In the genomic region with DNA sequence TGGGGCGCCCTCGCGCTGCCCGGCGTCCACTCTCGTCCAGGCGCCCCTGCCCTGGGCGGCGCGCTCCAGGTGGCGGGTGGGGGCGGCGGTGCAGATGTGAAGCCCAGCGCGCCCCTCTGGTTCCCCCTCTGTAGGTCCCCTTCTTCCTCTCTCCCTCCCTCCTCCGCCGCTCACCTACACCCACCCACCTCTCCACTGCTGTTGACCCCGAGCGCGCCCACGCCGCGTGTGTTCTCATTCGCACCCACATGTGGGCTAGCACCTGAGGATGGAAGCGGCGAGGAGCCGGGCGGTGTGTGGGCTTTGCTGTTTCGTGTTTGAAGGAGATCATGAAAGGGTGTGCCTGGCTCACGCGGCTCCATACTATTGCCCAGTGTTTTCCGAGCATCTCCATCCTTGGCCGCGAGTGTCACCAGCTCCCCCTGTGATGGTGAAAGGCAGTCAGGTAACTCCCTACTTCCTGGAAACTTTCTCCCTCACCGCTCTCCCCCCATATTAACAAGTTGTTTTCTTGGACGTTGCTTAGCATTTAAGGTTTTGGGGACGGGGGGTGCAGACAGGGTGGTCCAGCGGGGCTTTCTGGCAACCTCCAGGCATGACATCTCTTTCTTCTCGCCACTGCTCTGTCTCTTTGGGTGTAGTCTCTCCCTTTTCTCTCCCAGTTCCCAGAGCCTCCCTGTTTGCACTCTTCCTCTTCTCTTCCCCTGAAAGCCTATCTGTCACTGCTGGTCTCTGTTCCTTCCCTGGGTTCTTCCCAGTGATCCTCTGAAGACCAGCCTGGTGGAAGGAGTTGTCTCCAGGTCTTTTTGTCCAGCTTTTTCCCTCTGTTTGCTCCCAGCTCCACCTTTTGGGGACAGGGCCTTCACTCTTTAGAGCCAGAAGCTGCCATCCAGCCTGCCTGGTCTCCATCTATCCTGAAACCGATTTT, we compare ENCODE assay signal across 10 cellular contexts. TPM values are rescaled to one million over a fixed set of nuclear protein-coding genes. Genes with fewer than 3 reads are reported as not detected.
A peak's percentile ranks its signal among the peaks of the same experiment; 100 is the strongest.
DNase-seq lines count a peak whose midpoint lies in the region; ATAC-seq and TF ChIP-seq lines count a peak whose summit lies in the region.
"Had no signal": no experiment of that assay in that cellular context is flagged by ENCODE, and none has a peak within 500 bp of the region (broad histone marks: within the 10 kb centered on the region; RNA-seq: fewer than 3 reads in every experiment).

No MANE protein-coding gene starts in this region.

- CTCF ChIA-PET in WTC11 (lab: Charles Lee): interaction anchor here (1.7 kb wide), 1 partner anchor 228 kb away, joined by 9 read pairs; no protein-coding TSS in a partner anchor

- H3K36me3 Mint-ChIP-seq in WTC11: no peaks in the 10 kb centered on the region
- H3K36me3 Mint-ChIP-seq in stimulated activated memory B cell treated with anti-CD40 and anti-IgM and Interleukin-4, amounts not matched to agents 10 μg/mL and 1 μg/mL and 100 μg/mL, for 72 hours: no peaks in the 10 kb centered on the region

- no peaks in the 10 kb centered on the region; the same call in 1 of the 2 replicates for H3K36me3 ChIP-seq in iPS DF 6.9 (ENCODE audit: control insufficient read depth, insufficient read depth, low read length)

- H3K27ac ChIP-seq in iPS DF 6.9 (ENCODE audit: low read length): no peak overlapping the region
- H3K27ac ChIP-seq: A549 had no signal

- H3K9me3 Mint-ChIP-seq in WTC11: no peaks in the 10 kb centered on the region
- H3K9me3 Mint-ChIP-seq in stimulated activated memory B cell treated with anti-CD40 and anti-IgM and Interleukin-4, amounts not matched to agents 10 μg/mL and 1 μg/mL and 100 μg/mL, for 72 hours: no peaks in the 10 kb centered on the region

- H3K9me3 ChIP-seq in iPS DF 6.9 (ENCODE audit: control insufficient read depth, insufficient read depth, low read length): no peaks in the 10 kb centered on the region
- H3K9me3 ChIP-seq: A549 had no signal

- POLR2A ChIA-PET in WTC11 (lab: Charles Lee): no interaction called here

- peaks cover 29% of the 10 kb centered on the region for H3K27me3 ChIP-seq in iPS DF 6.9 (ENCODE audit: control insufficient read depth, insufficient read depth, low read length)

- DNase-seq in DMS79 treated with DMSO at 0.1 percent for 48 hours (lab: John Stamatoyannopoulos, UW) (peak; percentile 34), DMS79 (lab: John Stamatoyannopoulos, UW) (no peak), WTC11 (ENCODE audit: low spot score) (no peak), iPS DF 6.9 (ENCODE audit: low read depth, low spot score) (no peak), iPS-NIHi7 (ENCODE audit: extremely low spot score) (no peak)
- DNase-seq: left cardiac atrium had no signal

- peaks cover 53% of the 10 kb centered on the region for H3K4me1 Mint-ChIP-seq in WTC11
- H3K4me1 Mint-ChIP-seq in stimulated activated memory B cell treated with anti-CD40 and anti-IgM and Interleukin-4, amounts not matched to agents 10 μg/mL and 1 μg/mL and 100 μg/mL, for 72 hours: peaks cover 21% of the 10 kb centered on the region

- no peak overlapping the region for H3K27ac Mint-ChIP-seq in WTC11
- H3K27ac Mint-ChIP-seq in stimulated activated memory B cell treated with anti-CD40 and anti-IgM and Interleukin-4, amounts not matched to agents 10 μg/mL and 1 μg/mL and 100 μg/mL, for 72 hours: no peak overlapping the region

- peaks cover 58% of the 10 kb centered on the region for H3K27me3 Mint-ChIP-seq in WTC11 (ENCODE audit: low read depth)
- H3K27me3 Mint-ChIP-seq in stimulated activated memory B cell treated with anti-CD40 and anti-IgM and Interleukin-4, amounts not matched to agents 10 μg/mL and 1 μg/mL and 100 μg/mL, for 72 hours: peaks cover 61% of the 10 kb centered on the region

- peak overlapping the region; percentile 45; the same call in 1 of the 2 replicates for H3K4me3 ChIP-seq in iPS DF 6.9 (ENCODE audit: low read length)
- H3K4me3 ChIP-seq: A549 had no signal

- H3K4me1 ChIP-seq in iPS DF 6.9 (ENCODE audit: control insufficient read depth, insufficient read depth, low read length): peaks cover 1% of the 10 kb centered on the region; the same call in 1 of the 2 replicates
- H3K4me1 ChIP-seq: A549 had no signal

- peak overlapping the region; percentile 81 for H3K4me3 Mint-ChIP-seq in WTC11
- H3K4me3 Mint-ChIP-seq in stimulated activated memory B cell treated with anti-CD40 and anti-IgM and Interleukin-4, amounts not matched to agents 10 μg/mL and 1 μg/mL and 100 μg/mL, for 72 hours: peak overlapping the region; percentile 7

- TF ChIP-seq CTCF in WTC11 (IDR thresholded peaks at IDR 0.05): no peak

- no peak for ATAC-seq in WTC11
- ATAC-seq in stimulated activated memory B cell treated with anti-CD40 and anti-IgM and Interleukin-4, amounts not matched to agents 10 μg/mL and 1 μg/mL and 100 μg/mL, for 72 hours: no peak
- no peak for ATAC-seq in HG02852 (IDR thresholded peaks at IDR 0.05; ENCODE audit: unreplicated experiment)
- no peak for ATAC-seq in HG03571 (IDR thresholded peaks at IDR 0.05; ENCODE audit: unreplicated experiment)
- ATAC-seq: A549 had no signal

- no CpG with 5 or more reads among the region's 40 CpGs for WGBS in iPS DF 6.9 (ENCODE audit: insufficient coverage, insufficient read length)

TF ChIP-seq in WTC11, 78 proteins besides CTCF, POLR2A, EP300 and RAD21 (continues in another document):
- TF ChIP-seq, protein P1, sequence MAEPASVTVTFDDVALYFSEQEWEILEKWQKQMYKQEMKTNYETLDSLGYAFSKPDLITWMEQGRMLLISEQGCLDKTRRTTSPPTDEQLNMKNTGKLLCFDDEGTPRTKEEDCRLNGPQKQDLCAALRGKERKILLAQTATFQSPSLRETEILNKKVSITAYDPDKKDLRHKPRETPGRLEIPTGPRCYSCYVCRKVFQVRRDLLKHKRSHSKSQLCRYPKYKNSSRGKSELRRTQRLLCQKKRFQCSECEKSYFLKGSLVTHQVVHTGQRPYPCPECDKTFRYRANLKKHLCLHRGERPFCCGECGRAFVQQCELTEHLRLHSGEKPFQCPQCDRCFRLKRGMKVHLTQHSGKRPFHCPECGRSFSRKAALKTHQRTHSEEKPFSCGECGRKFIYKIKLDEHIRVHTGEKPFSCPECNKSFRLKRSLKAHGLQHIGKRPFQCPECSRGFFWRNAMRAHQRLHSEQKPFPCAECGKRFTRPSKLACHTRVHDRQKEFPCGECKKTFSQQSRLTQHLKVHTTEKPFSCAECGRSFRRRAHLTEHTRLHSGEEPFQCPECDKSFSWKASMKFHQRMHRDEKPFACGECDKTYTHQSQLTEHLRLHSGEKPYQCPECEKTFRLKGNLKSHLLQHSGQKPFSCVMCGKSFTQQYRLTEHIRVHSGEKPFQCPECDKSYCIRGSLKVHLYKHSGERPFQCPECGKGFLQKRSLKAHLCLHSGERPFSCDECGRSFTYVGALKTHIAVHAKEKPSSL (CRISPR knock-in tag; conservative IDR thresholded peaks at IDR 0.05): no peak
- TF ChIP-seq ZNF317 (CRISPR knock-in tag; IDR thresholded peaks at IDR 0.05; ENCODE audit: borderline replicate concordance, low read depth) (no peak), NFE2L1 (CRISPR knock-in tag; IDR thresholded peaks at IDR 0.05) (no peak), GTF2I (CRISPR knock-in tag; conservative IDR thresholded peaks at IDR 0.05) (no peak)
- TF ChIP-seq, protein P2, sequence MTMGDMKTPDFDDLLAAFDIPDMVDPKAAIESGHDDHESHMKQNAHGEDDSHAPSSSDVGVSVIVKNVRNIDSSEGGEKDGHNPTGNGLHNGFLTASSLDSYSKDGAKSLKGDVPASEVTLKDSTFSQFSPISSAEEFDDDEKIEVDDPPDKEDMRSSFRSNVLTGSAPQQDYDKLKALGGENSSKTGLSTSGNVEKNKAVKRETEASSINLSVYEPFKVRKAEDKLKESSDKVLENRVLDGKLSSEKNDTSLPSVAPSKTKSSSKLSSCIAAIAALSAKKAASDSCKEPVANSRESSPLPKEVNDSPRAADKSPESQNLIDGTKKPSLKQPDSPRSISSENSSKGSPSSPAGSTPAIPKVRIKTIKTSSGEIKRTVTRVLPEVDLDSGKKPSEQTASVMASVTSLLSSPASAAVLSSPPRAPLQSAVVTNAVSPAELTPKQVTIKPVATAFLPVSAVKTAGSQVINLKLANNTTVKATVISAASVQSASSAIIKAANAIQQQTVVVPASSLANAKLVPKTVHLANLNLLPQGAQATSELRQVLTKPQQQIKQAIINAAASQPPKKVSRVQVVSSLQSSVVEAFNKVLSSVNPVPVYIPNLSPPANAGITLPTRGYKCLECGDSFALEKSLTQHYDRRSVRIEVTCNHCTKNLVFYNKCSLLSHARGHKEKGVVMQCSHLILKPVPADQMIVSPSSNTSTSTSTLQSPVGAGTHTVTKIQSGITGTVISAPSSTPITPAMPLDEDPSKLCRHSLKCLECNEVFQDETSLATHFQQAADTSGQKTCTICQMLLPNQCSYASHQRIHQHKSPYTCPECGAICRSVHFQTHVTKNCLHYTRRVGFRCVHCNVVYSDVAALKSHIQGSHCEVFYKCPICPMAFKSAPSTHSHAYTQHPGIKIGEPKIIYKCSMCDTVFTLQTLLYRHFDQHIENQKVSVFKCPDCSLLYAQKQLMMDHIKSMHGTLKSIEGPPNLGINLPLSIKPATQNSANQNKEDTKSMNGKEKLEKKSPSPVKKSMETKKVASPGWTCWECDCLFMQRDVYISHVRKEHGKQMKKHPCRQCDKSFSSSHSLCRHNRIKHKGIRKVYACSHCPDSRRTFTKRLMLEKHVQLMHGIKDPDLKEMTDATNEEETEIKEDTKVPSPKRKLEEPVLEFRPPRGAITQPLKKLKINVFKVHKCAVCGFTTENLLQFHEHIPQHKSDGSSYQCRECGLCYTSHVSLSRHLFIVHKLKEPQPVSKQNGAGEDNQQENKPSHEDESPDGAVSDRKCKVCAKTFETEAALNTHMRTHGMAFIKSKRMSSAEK (CRISPR knock-in tag; IDR thresholded peaks at IDR 0.05; ENCODE audit: borderline replicate concordance): no peak
- TF ChIP-seq, protein P3, sequence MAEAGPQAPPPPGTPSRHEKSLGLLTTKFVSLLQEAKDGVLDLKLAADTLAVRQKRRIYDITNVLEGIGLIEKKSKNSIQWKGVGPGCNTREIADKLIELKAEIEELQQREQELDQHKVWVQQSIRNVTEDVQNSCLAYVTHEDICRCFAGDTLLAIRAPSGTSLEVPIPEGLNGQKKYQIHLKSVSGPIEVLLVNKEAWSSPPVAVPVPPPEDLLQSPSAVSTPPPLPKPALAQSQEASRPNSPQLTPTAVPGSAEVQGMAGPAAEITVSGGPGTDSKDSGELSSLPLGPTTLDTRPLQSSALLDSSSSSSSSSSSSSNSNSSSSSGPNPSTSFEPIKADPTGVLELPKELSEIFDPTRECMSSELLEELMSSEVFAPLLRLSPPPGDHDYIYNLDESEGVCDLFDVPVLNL (CRISPR knock-in tag; IDR thresholded peaks at IDR 0.05; ENCODE audit: borderline replicate concordance, low read depth): no peak

RNA-seq across cellular contexts. Expression of a gene that starts 1.6 kb away (rescaled TPM):
- 1.7 to 2.2 TPM (median 2.1 TPM) in 3 replicates for total RNA-seq in WTC11 (2021)

RNA-seq across cellular contexts. Expression of a gene that starts 50.1 kb away (rescaled TPM):
- 19.4 to 25.1 TPM (median 23.3 TPM) in 3 replicates for total RNA-seq in WTC11 (2021)
